ENCODE assay signal across 8 cellular contexts in genomic region chr14:97077253-97077653, GRCh38.
DNase-seq lines count a peak whose midpoint lies in the region; ATAC-seq and TF ChIP-seq lines count a peak whose summit lies in the region.

No MANE protein-coding gene starts in this region.

- H3K9me3 ChIP-seq in suprapubic skin = no peaks in the 10 kb centered on the region

- H3K4me3 ChIP-seq in fibroblast of pulmonary artery (replicated peaks; ENCODE audit: low read depth, low read length) (no peak overlapping the region), suprapubic skin (no peak overlapping the region)

- H3K27me3 ChIP-seq in suprapubic skin = no peaks in the 10 kb centered on the region

- no peak for TF ChIP-seq EP300 in suprapubic skin (IDR thresholded peaks at IDR 0.05)

- POLR2A ChIA-PET in RWPE1 (lab: Yijun Ruan, JAX; ENCODE audit: low non-redundant PET) = no interaction called here

- DNase-seq in RWPE1 (ENCODE audit: low spot score) (peak; percentile 77), fibroblast of pulmonary artery (ENCODE audit: low read depth) (peak; percentile 3), NCI-H2171 treated with DMSO at 0.1 percent for 48 hours (lab: John Stamatoyannopoulos, UW) (no peak), suprapubic skin (ENCODE audit: low spot score in 2 of 2) (no peak)
- peak; percentile 4 to 12 for DNase-seq in stimulated activated CD8-positive, alpha-beta memory T cell treated with anti-CD3 and anti-CD28 coated beads, Interleukin-15, amount 100 ng/mL, for 48 hours (ENCODE audit: low read depth in 2 of 2)
- no peak for DNase-seq in activated effector memory CD4-positive, alpha-beta T cell treated with anti-CD3 and anti-CD28 coated beads, Interleukin-2, amount 50 U/mL, for 16 hours

- H3K27ac ChIP-seq in RWPE1 (no peak overlapping the region), suprapubic skin (no peak overlapping the region)

- no peak for TF ChIP-seq CTCF in RWPE1 (conservative IDR thresholded peaks at IDR 0.05; ENCODE audit: low read depth)
- TF ChIP-seq CTCF in fibroblast of pulmonary artery (IDR thresholded peaks at IDR 0.05; ENCODE audit: low read length, missing control alignments) = no peak
- TF ChIP-seq CTCF in suprapubic skin (IDR thresholded peaks at IDR 0.05) = no peak

- ATAC-seq in GM18502 (IDR thresholded peaks at IDR 0.05; ENCODE audit: poor library complexity, unreplicated experiment) (peak; percentile 91), HG02759 (IDR thresholded peaks at IDR 0.05; ENCODE audit: unreplicated experiment) (peak; percentile 72)

- WGBS in suprapubic skin = 36% methylated on average over 8 of the region's 8 CpGs

- CTCF ChIA-PET in RWPE1 (lab: Yijun Ruan, JAX) = no interaction called here

- no peaks in the 10 kb centered on the region for H3K36me3 ChIP-seq in suprapubic skin

- TF ChIP-seq POLR2A in suprapubic skin (IDR thresholded peaks at IDR 0.05) = no peak

- H3K4me1 ChIP-seq in suprapubic skin = no peaks in the 10 kb centered on the region

Comparison
In these comparisons a context has a peak if more than half of its experiments do, and no peak if none do; other contexts are left out.
1. DNase-seq: peak in RWPE1 (single experiment), fibroblast of pulmonary artery (single experiment) and stimulated activated CD8-positive, alpha-beta memory T cell treated with anti-CD3 and anti-CD28 coated beads, Interleukin-15, amount 100 ng/mL, for 48 hours (2 of 2); none in NCI-H2171 treated with DMSO at 0.1 percent for 48 hours (single experiment), suprapubic skin (0 of 2) and activated effector memory CD4-positive, alpha-beta T cell treated with anti-CD3 and anti-CD28 coated beads, Interleukin-2, amount 50 U/mL, for 16 hours (single experiment).